20 cellular contexts compared by ENCODE assay signal in genomic region chr17:10162034-10162433, GRCh38. TPM values are rescaled to one million over a fixed set of nuclear protein-coding genes. Genes with fewer than 3 reads are reported as not detected.
DNase-seq lines count a peak whose midpoint lies in the region; ATAC-seq, FAIRE-seq and TF ChIP-seq lines count a peak whose summit lies in the region.
"Had no signal": no experiment of that assay in that cellular context is flagged by ENCODE, and none has a peak within 500 bp of the region (broad histone marks: within the 10 kb centered on the region; RNA-seq: fewer than 3 reads in every experiment).

No MANE protein-coding gene starts in this region.

- H3K27ac Mint-ChIP-seq in stimulated activated naive CD8-positive, alpha-beta T cell treated with anti-CD3 and anti-CD28 coated beads, Interleukin-15, amount 100 ng/mL, for 72 hours, result no peak overlapping the region

- peak; percentile 59 for ATAC-seq in stimulated activated naive CD8-positive, alpha-beta T cell treated with anti-CD3 and anti-CD28 coated beads, Interleukin-15, Interleukin-2, amounts not matched to agents 100 U/mL and 50 U/mL, for 24 hours
- ATAC-seq in stimulated activated naive CD8-positive, alpha-beta T cell treated with anti-CD3 and anti-CD28 coated beads, Interleukin-15, amount 100 ng/mL, for 72 hours, result no peak
- ATAC-seq in HG03558 (IDR thresholded peaks at IDR 0.05; ENCODE audit: extremely low read depth, unreplicated experiment) (peak; percentile 42), left ventricle myocardium superior (peak; percentile 84), HG02973 (IDR thresholded peaks at IDR 0.05; ENCODE audit: unreplicated experiment) (no peak), upper lobe of right lung (no peak)
- ATAC-seq in activated T-cell treated with anti-CD3 and anti-CD28 coated beads, Interleukin-2, amount 50 U/mL, for 4 hours, result no peak

- no peak overlapping the region for H3K27ac ChIP-seq in upper lobe of right lung
- H3K27ac ChIP-seq: A549, adrenal gland had no signal

- no peak overlapping the region for H3K4me3 Mint-ChIP-seq in stimulated activated naive CD8-positive, alpha-beta T cell treated with anti-CD3 and anti-CD28 coated beads, Interleukin-15, amount 100 ng/mL, for 72 hours
- H3K4me3 Mint-ChIP-seq in activated T-cell treated with anti-CD3 and anti-CD28 coated beads, Interleukin-2, amount 50 U/mL, for 4 hours, result no peak overlapping the region

- H3K4me1 Mint-ChIP-seq in stimulated activated naive CD8-positive, alpha-beta T cell treated with anti-CD3 and anti-CD28 coated beads, Interleukin-15, amount 100 ng/mL, for 72 hours, result peaks cover 14% of the 10 kb centered on the region
- H3K4me1 Mint-ChIP-seq in activated T-cell treated with anti-CD3 and anti-CD28 coated beads, Interleukin-2, amount 50 U/mL, for 4 hours (ENCODE audit: low read depth), result peaks cover 6% of the 10 kb centered on the region

- H3K9me3 Mint-ChIP-seq in stimulated activated naive CD8-positive, alpha-beta T cell treated with anti-CD3 and anti-CD28 coated beads, Interleukin-15, amount 100 ng/mL, for 72 hours, result no peaks in the 10 kb centered on the region
- no peaks in the 10 kb centered on the region for H3K9me3 Mint-ChIP-seq in activated T-cell treated with anti-CD3 and anti-CD28 coated beads, Interleukin-2, amount 50 U/mL, for 4 hours

- DNase-seq in stimulated activated naive CD8-positive, alpha-beta T cell treated with anti-CD3 and anti-CD28 coated beads, Interleukin-15, Interleukin-2, amounts not matched to agents 100 U/mL and 50 U/mL, for 24 hours, result no peak
- DNase-seq in stimulated activated naive CD8-positive, alpha-beta T cell treated with anti-CD3 and anti-CD28 coated beads, Interleukin-15, amount 100 ng/mL, for 72 hours, result no peak
- DNase-seq in left ventricle myocardium superior (no peak), urothelium cell line (ENCODE audit: low spot score) (no peak), upper lobe of right lung (no peak)
- DNase-seq in activated T-cell treated with anti-CD3 and anti-CD28 coated beads, Interleukin-2, amount 50 U/mL, for 4 hours, result no peak
- DNase-seq: activated CD4-positive, CD25-positive, alpha-beta regulatory T cell; activated T-cell treated with anti-CD3 and anti-CD28 coated beads for 4 hours; adrenal gland; GDM1; NCI-H1092; NCI-H446; occipital lobe; small intestine had no signal

- H3K36me3 Mint-ChIP-seq in activated T-cell treated with anti-CD3 and anti-CD28 coated beads, Interleukin-2, amount 50 U/mL, for 4 hours (ENCODE audit: insufficient read depth), result no peaks in the 10 kb centered on the region

- no peaks in the 10 kb centered on the region for H3K36me3 ChIP-seq in upper lobe of right lung
- H3K36me3 ChIP-seq: adrenal gland, esophagus muscularis mucosa had no signal

- no peak overlapping the region for H3K4me3 ChIP-seq in upper lobe of right lung
- H3K4me3 ChIP-seq: A549, adrenal gland, esophagus muscularis mucosa, lung had no signal

- no peak for TF ChIP-seq CTCF in upper lobe of right lung (IDR thresholded peaks at IDR 0.05)

- no peaks in the 10 kb centered on the region for H3K27me3 ChIP-seq in upper lobe of right lung
- H3K27me3 ChIP-seq: adrenal gland, esophagus muscularis mucosa had no signal

- H3K4me1 ChIP-seq in upper lobe of right lung, result no peaks in the 10 kb centered on the region
- H3K4me1 ChIP-seq: A549, adrenal gland had no signal

- H3K9me3 ChIP-seq in upper lobe of right lung, result no peaks in the 10 kb centered on the region
- H3K9me3 ChIP-seq: A549, adrenal gland, esophagus muscularis mucosa had no signal

- H3K27me3 Mint-ChIP-seq in stimulated activated naive CD8-positive, alpha-beta T cell treated with anti-CD3 and anti-CD28 coated beads, Interleukin-15, amount 100 ng/mL, for 72 hours, result no peaks in the 10 kb centered on the region
- H3K27me3 Mint-ChIP-seq in activated T-cell treated with anti-CD3 and anti-CD28 coated beads, Interleukin-2, amount 50 U/mL, for 4 hours (ENCODE audit: low read depth), result no peaks in the 10 kb centered on the region

- no peak for FAIRE-seq in urothelium cell line (lab: Jason Lieb, UNC)
- FAIRE-seq: A549, colon, small intestine had no signal

- intact Hi-C loops in left ventricle myocardium superior (cut with micrococcal nuclease), result no loop called here
- intact Hi-C loops in upper lobe of right lung (cut with DNase I), result no loop called here

RNA-seq across cellular contexts. Expression of gene GAS7, which starts 36.4 kb away (rescaled TPM):
- total RNA-seq in left ventricle myocardium superior (51.2 TPM), upper lobe of right lung (50.6 TPM)
- total RNA-seq in activated T-cell treated with anti-CD3 and anti-CD28 coated beads, Interleukin-2, amount 50 U/mL, for 4 hours, result 1 to 10 TPM in 1 of 3 donors, under 1 TPM in 2; 0.30 to 1.6 (median 0.82) TPM

Comparison
In these comparisons a context has a peak if more than half of its experiments do, and no peak if none do; other contexts are left out.
1. ATAC-seq: peak in stimulated activated naive CD8-positive, alpha-beta T cell treated with anti-CD3 and anti-CD28 coated beads, Interleukin-15, Interleukin-2, amounts not matched to agents 100 U/mL and 50 U/mL, for 24 hours (single experiment), HG03558 (single experiment) and left ventricle myocardium superior (single experiment); none in stimulated activated naive CD8-positive, alpha-beta T cell treated with anti-CD3 and anti-CD28 coated beads, Interleukin-15, amount 100 ng/mL, for 72 hours (single experiment), HG02973 (single experiment), activated T-cell treated with anti-CD3 and anti-CD28 coated beads, Interleukin-2, amount 50 U/mL, for 4 hours (0 of 2) and upper lobe of right lung (single experiment).
2. RNA of gene GAS7, which starts 36.4 kb away (total RNA-seq): 51.2 TPM in left ventricle myocardium superior (single experiment) and 50.6 TPM in upper lobe of right lung (single experiment); 0.30 to 1.6 TPM in activated T-cell treated with anti-CD3 and anti-CD28 coated beads, Interleukin-2, amount 50 U/mL, for 4 hours; every median in the first group is over 10 times any median in the second.